Comparison of ENCODE assay signal across 1 cellular context in the genomic region with DNA sequence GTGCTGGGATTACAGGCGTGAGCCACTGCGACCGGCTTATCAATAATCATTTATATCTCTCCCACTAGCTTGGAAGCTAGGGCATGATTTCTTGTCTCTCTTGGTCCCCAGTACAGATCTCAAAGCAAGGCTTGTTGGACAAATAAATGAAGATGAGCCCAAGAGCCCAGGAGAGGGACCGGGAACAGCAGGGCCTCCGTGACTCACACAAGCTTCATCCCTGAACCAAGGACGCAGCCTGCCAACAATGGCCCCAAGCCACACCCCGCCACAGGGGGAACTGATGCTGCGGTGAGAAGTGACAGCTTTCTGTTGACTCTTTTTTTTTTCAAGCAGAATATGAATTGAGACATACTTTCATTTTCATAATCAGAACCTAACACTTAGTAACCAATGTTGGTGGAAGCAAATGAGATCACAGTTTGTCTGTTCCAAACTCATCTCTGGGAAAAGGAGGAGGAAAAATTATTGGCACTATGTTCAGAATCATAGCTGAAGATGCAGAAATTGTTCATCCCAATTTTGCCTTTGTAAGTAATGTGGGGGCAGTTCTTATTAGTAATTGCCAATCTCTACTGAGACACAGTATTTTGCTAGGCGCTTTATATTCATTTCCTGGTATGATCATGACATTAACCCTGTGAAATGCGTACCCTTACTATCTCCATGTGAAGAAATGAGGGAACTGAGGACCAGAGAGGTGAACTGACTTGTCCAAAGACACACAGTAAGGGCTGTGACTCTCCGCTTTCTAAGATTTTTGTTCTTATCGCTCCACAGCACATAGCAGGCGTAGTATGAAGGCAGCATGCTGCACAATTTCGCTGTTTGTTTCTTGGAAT.
A peak's percentile ranks its signal among the peaks of the same experiment; 100 is the strongest.
TF ChIP-seq lines count a peak whose summit lies in the region.

No MANE protein-coding gene starts in this region.

TF ChIP-seq in HepG2, 621 proteins besides CTCF, POLR2A, EP300 and RAD21 (continued from another document and continues in another):
- 0 out of 2 replicates have a peak, but pooled peaks have one; percentile 27 for TF ChIP-seq UBTF (CRISPR knock-in tag; IDR thresholded peaks at IDR 0.05)
- no peak for TF ChIP-seq HNRNPL (IDR thresholded peaks at IDR 0.05; ENCODE audit: low read depth, low read length)
- TF ChIP-seq KIAA2018 (CRISPR knock-in tag; IDR thresholded peaks at IDR 0.05; ENCODE audit: borderline replicate concordance): no peak
- TF ChIP-seq DNMT3B (CRISPR knock-in tag; conservative IDR thresholded peaks at IDR 0.05): no peak
- no peak for TF ChIP-seq ZNF879 (CRISPR knock-in tag; IDR thresholded peaks at IDR 0.05)
- TF ChIP-seq ZNF776 (CRISPR knock-in tag; IDR thresholded peaks at IDR 0.05): no peak
- no peak for TF ChIP-seq ZNF674 (CRISPR knock-in tag; IDR thresholded peaks at IDR 0.05; ENCODE audit: low read depth)
- TF ChIP-seq, protein P1, sequence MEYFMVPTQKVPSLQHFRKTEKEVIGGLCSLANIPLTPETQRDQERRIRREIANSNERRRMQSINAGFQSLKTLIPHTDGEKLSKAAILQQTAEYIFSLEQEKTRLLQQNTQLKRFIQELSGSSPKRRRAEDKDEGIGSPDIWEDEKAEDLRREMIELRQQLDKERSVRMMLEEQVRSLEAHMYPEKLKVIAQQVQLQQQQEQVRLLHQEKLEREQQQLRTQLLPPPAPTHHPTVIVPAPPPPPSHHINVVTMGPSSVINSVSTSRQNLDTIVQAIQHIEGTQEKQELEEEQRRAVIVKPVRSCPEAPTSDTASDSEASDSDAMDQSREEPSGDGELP (IDR thresholded peaks at IDR 0.05; ENCODE audit: borderline replicate concordance, low read depth): 0 out of 2 replicates have a peak, but pooled peaks have one; percentile 26
- no peak for TF ChIP-seq ZNF563 (CRISPR knock-in tag; IDR thresholded peaks at IDR 0.05)
- TF ChIP-seq, protein P2, sequence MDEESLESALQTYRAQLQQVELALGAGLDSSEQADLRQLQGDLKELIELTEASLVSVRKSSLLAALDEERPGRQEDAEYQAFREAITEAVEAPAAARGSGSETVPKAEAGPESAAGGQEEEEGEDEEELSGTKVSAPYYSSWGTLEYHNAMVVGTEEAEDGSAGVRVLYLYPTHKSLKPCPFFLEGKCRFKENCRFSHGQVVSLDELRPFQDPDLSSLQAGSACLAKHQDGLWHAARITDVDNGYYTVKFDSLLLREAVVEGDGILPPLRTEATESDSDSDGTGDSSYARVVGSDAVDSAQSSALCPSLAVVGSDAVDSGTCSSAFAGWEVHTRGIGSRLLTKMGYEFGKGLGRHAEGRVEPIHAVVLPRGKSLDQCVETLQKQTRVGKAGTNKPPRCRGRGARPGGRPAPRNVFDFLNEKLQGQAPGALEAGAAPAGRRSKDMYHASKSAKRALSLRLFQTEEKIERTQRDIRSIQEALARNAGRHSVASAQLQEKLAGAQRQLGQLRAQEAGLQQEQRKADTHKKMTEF (CRISPR knock-in tag; IDR thresholded peaks at IDR 0.05): no peak
- no peak for TF ChIP-seq SETDB1 (CRISPR knock-in tag; IDR thresholded peaks at IDR 0.05; ENCODE audit: borderline replicate concordance)
- TF ChIP-seq ARID2 (CRISPR knock-in tag; IDR thresholded peaks at IDR 0.05; ENCODE audit: borderline replicate concordance): no peak
- TF ChIP-seq ATF1 (CRISPR knock-in tag; IDR thresholded peaks at IDR 0.05): 0 out of 2 replicates have a peak, but pooled peaks have one; percentile 42
- TF ChIP-seq E2F2 (CRISPR knock-in tag; IDR thresholded peaks at IDR 0.05; ENCODE audit: borderline replicate concordance): no peak
- TF ChIP-seq ZUFSP (CRISPR knock-in tag; IDR thresholded peaks at IDR 0.05; ENCODE audit: borderline replicate concordance): no peak
- no peak for TF ChIP-seq ZBTB40 (IDR thresholded peaks at IDR 0.05)
- peak; percentile 88 for TF ChIP-seq ZBTB40 (CRISPR knock-in tag; IDR thresholded peaks at IDR 0.05)
